ENCODE assay signal across 12 cellular contexts in the genomic region with DNA sequence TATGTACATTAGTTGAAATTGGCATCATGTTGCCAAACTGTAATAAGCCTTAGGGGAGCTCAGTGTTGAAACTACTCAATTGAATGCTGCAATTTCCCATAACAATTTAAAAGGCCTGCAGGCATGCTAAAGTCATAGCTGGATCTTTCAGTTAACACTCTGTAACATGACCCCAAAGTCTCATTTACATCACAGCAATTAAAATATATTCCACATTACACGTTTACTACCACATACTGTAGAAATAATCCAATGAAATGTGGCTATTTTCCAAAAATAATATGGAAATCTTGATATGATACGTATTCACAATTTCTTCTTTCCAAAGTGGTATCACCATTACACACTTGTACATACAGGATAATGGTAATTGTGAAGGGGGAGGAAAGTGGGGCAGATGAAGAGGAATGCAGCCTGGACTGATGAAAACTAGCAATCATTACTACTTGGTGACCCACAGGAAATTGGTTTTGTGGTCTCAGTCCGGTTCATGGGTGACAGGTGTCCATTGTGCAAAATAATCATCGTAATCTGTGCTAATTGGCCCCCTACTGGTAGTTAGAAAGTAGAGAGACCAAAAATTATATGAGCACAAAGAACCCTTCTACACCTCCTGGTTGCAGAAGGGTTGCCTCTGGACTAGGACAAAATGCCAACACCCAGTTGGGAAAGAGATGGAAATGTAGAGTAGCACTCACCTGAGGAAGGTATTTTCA.
DNase-seq lines count a peak whose midpoint lies in the region; ATAC-seq and TF ChIP-seq lines count a peak whose summit lies in the region.
"Had no signal": no experiment of that assay in that cellular context is flagged by ENCODE, and none has a peak within 500 bp of the region (broad histone marks: within the 10 kb centered on the region; RNA-seq: fewer than 3 reads in every experiment).

No MANE protein-coding gene starts in this region.

- H3F3A ChIP-seq in smooth muscle cell (ENCODE audit: low read depth): no peaks in the 10 kb centered on the region

- H3K27me3 ChIP-seq in cardiac muscle cell: peaks cover 10% of the 10 kb centered on the region
- H3K27me3 ChIP-seq in right cardiac atrium (ENCODE audit: control insufficient read depth, insufficient read depth): no peaks in the 10 kb centered on the region
- H3K27me3 ChIP-seq in smooth muscle cell (ENCODE audit: low read depth): no peaks in the 10 kb centered on the region
- H3K27me3 ChIP-seq: esophagus muscularis mucosa, MG63 had no signal

- TF ChIP-seq CTCF in cardiac muscle cell (IDR thresholded peaks at IDR 0.05; ENCODE audit: low read depth, low read length) (peak; percentile 36), smooth muscle cell (IDR thresholded peaks at IDR 0.05; ENCODE audit: borderline replicate concordance, insufficient read depth, poor library complexity, severe bottlenecking) (peak; percentile 34)

- ATAC-seq in right cardiac atrium (no peak), left ventricle myocardium superior (no peak)
- ATAC-seq: stimulated activated naive B cell treated with anti-CD40 and anti-IgM and Interleukin-4, amounts not matched to agents 10 μg/mL and 1 μg/mL and 100 μg/mL, for 72 hours had no signal

- H3K9me3 ChIP-seq in cardiac muscle cell (ENCODE audit: low read depth) (no peaks in the 10 kb centered on the region), right cardiac atrium (ENCODE audit: control insufficient read depth, low read length) (no peaks in the 10 kb centered on the region), smooth muscle cell (replicated peaks; ENCODE audit: low read depth) (no peaks in the 10 kb centered on the region)
- H3K9me3 ChIP-seq: esophagus muscularis mucosa, MG63 had no signal

- peaks cover 26% of the 10 kb centered on the region for H3K79me2 ChIP-seq in smooth muscle cell (ENCODE audit: low read depth)

- H2AFZ ChIP-seq in smooth muscle cell (ENCODE audit: low read depth): no peak overlapping the region

- intact Hi-C loops in right cardiac atrium (cut with DNase I): no loop called here
- intact Hi-C loops in left ventricle myocardium superior (cut with micrococcal nuclease): no loop called here

- peak overlapping the region; percentile 41 for H3K4me2 ChIP-seq in smooth muscle cell

- DNase-seq in cardiac muscle cell (ENCODE audit: low read depth in 1 of 2, low spot score in 1 of 2): no peak
- no peak for DNase-seq in right cardiac atrium
- DNase-seq in NCI-H69 (lab: John Stamatoyannopoulos, UW): peak; percentile 89
- DNase-seq in dedifferentiated amniotic fluid mesenchymal stem cell (ENCODE audit: extremely low spot score): peak; percentile 61
- no peak for DNase-seq in smooth muscle cell (lab: John Stamatoyannopoulos, UW; ENCODE audit: unreplicated experiment)
- no peak for DNase-seq in NK-92 (lab: John Stamatoyannopoulos, UW; ENCODE audit: unreplicated experiment)
- DNase-seq in left ventricle myocardium superior: no peak
- DNase-seq in stimulated activated CD4-positive, alpha-beta T cell treated with anti-CD3 and anti-CD28 coated beads, Interleukin-4, amount 100 ng/mL, for 4 hours: no peak
- DNase-seq: activated CD4-positive, alpha-beta memory T cell treated with anti-CD3 and anti-CD28 coated beads for 36 hours; stimulated activated naive B cell treated with anti-CD40 and anti-IgM and Interleukin-4, amounts not matched to agents 10 μg/mL and 1 μg/mL and 100 μg/mL, for 72 hours had no signal

- H3K27ac ChIP-seq in cardiac muscle cell (no peak overlapping the region), right cardiac atrium (ENCODE audit: low read length) (no peak overlapping the region), smooth muscle cell (ENCODE audit: low read depth) (peak overlapping the region; percentile 60)

- H3K9ac ChIP-seq in smooth muscle cell (ENCODE audit: low read depth): no peak overlapping the region

- H3K36me3 ChIP-seq in cardiac muscle cell: no peaks in the 10 kb centered on the region
- no peaks in the 10 kb centered on the region for H3K36me3 ChIP-seq in smooth muscle cell (ENCODE audit: low read depth)
- H3K36me3 ChIP-seq: esophagus muscularis mucosa, MG63 had no signal

- H4K20me1 ChIP-seq in smooth muscle cell (ENCODE audit: low read depth): no peaks in the 10 kb centered on the region

- 64% methylated on average over 4 of the region's 4 CpGs for WGBS in right cardiac atrium
- 80% methylated on average over 4 of the region's 4 CpGs for WGBS in smooth muscle cell (ENCODE audit: low lambda C conversion rate)

- H3K4me1 ChIP-seq in cardiac muscle cell (ENCODE audit: low read depth) (no peaks in the 10 kb centered on the region), right cardiac atrium (ENCODE audit: control insufficient read depth, insufficient read depth, low read length) (no peaks in the 10 kb centered on the region), smooth muscle cell (ENCODE audit: low read depth) (peaks cover 5% of the 10 kb centered on the region)

- H3K4me3 ChIP-seq in cardiac muscle cell (no peak overlapping the region), right cardiac atrium (ENCODE audit: low read length) (no peak overlapping the region), smooth muscle cell (no peak overlapping the region)
- H3K4me3 ChIP-seq: esophagus muscularis mucosa, MG63 had no signal

Comparison
In these comparisons a context has a peak if more than half of its experiments do, and no peak if none do; other contexts are left out.
1. DNase-seq: peak in NCI-H69 (single experiment) and dedifferentiated amniotic fluid mesenchymal stem cell (single experiment); none in cardiac muscle cell (0 of 2), right cardiac atrium (0 of 3), smooth muscle cell (single experiment), NK-92 (single experiment), left ventricle myocardium superior (single experiment) and stimulated activated CD4-positive, alpha-beta T cell treated with anti-CD3 and anti-CD28 coated beads, Interleukin-4, amount 100 ng/mL, for 4 hours (0 of 2).